In the genomic region with DNA sequence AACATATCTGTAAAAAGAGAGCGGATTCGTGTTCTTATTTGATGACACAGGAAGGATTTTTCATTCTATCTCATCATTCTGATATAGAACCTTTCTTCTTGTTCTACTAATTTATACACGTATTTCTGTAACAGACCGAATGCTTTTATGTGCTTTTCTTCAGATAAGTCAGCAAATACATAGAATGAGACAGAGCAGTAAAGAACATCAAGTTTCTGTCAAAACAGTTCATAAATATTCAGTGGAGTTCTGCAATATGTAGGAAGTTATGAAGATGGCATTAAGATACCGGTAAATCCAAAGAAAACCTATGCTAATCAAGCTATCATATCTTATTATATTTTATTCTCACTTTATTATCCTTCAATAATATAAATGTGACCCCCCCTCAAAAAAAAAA, we compare ENCODE assay signal across 8 cellular contexts.
"Had no signal": no experiment of that assay in that cellular context is flagged by ENCODE, and none has a peak within 500 bp of the region (broad histone marks: within the 10 kb centered on the region; RNA-seq: fewer than 3 reads in every experiment).

No MANE protein-coding gene starts in this region.

- DNase-seq: GDM1, GF-D8 had no signal

- H3K4me3 ChIP-seq: GM12878 had no signal

- ATAC-seq: GM12878 had no signal

- FAIRE-seq: G401.6, GM12878, GM12891, GM12892, GM18507, GM19239 had no signal
